1 cellular context compared by ENCODE assay signal in genomic region chr20:49882171-49882970, GRCh38.
TF ChIP-seq lines count a peak whose summit lies in the region.

No MANE protein-coding gene starts in this region.

TF ChIP-seq in IMR-90, 13 proteins besides CTCF, POLR2A, EP300 and RAD21:
- TF ChIP-seq ELK1 (IDR thresholded peaks at IDR 0.05; ENCODE audit: borderline replicate concordance, low read depth, low read length) (no peak), NFE2L2 (IDR thresholded peaks at IDR 0.05; ENCODE audit: low read depth, low read length) (no peak), CHD1 (IDR thresholded peaks at IDR 0.05; ENCODE audit: low read depth, low read length) (no peak), RFX5 (IDR thresholded peaks at IDR 0.05; ENCODE audit: low read depth, low read length) (no peak), CEBPB (IDR thresholded peaks at IDR 0.05; ENCODE audit: low read depth, low read length) (no peak), BHLHE40 (IDR thresholded peaks at IDR 0.05; ENCODE audit: low read depth, low read length) (no peak), RCOR1 (IDR thresholded peaks at IDR 0.05; ENCODE audit: insufficient replicate concordance, low read length) (no peak), USF2 (IDR thresholded peaks at IDR 0.05; ENCODE audit: low read depth, low read length) (no peak), SMC3 (IDR thresholded peaks at IDR 0.05; ENCODE audit: low read depth, low read length) (no peak), FOS (IDR thresholded peaks at IDR 0.05; ENCODE audit: low read depth, low read length) (no peak)
